In genomic region chr21:20404915-20405314, GRCh38 we compare ENCODE assay signal across 23 cellular contexts.
DNase-seq lines count a peak whose midpoint lies in the region; ATAC-seq, FAIRE-seq and TF ChIP-seq lines count a peak whose summit lies in the region.
"Had no signal": no experiment of that assay in that cellular context is flagged by ENCODE, and none has a peak within 500 bp of the region (broad histone marks: within the 10 kb centered on the region; RNA-seq: fewer than 3 reads in every experiment).

No MANE protein-coding gene starts in this region.

- H3K9me3 ChIP-seq in K562 (replicated peaks; ENCODE audit: control insufficient read depth, insufficient read depth, low read depth, low read length) (no peaks in the 10 kb centered on the region; the same call in 1 of the 2 replicates), neural cell (ENCODE audit: low read length) (no peaks in the 10 kb centered on the region)
- H3K9me3 ChIP-seq: SJSA1 had no signal

- no peak overlapping the region for H3K4me3 Mint-ChIP-seq in GM23338
- H3K4me3 Mint-ChIP-seq: CD8-positive, alpha-beta memory T cell had no signal

- H2AFZ ChIP-seq in GM23338: peak overlapping the region; percentile 24; the same call in 1 of the 2 replicates
- H2AFZ ChIP-seq in K562 (ENCODE audit: low read depth, low read length): no peak overlapping the region
- H2AFZ ChIP-seq in neural cell (ENCODE audit: low read depth, low read length): no peak overlapping the region

- H3K27me3 ChIP-seq in GM23338 (ENCODE audit: insufficient read depth): no peaks in the 10 kb centered on the region
- H3K27me3 ChIP-seq in K562 (ENCODE audit: control insufficient read depth in 2 of 2, insufficient read depth in 2 of 2, low read length in 2 of 2): no peaks in the 10 kb centered on the region
- no peaks in the 10 kb centered on the region for H3K27me3 ChIP-seq in neural cell (ENCODE audit: insufficient read depth, low read depth, low read length)
- H3K27me3 ChIP-seq: SJSA1 had no signal

- intact Hi-C loops in K562 (cut with micrococcal nuclease): no loop called here
- intact Hi-C loops in left colon (cut with DNase I, micrococcal nuclease): no loop called here

- no peaks in the 10 kb centered on the region for H3K9me1 ChIP-seq in K562 (ENCODE audit: control insufficient read depth, insufficient read depth, low read length)

- peaks cover 10% of the 10 kb centered on the region for H3K9me3 Mint-ChIP-seq in GM23338

- H3K4me2 ChIP-seq in GM23338 (no peak overlapping the region), K562 (ENCODE audit: insufficient read depth, low read length) (no peak overlapping the region), neural cell (ENCODE audit: low read length) (no peak overlapping the region)

- H3K36me3 Mint-ChIP-seq in GM23338 (ENCODE audit: low read depth): peaks cover 27% of the 10 kb centered on the region
- H3K36me3 Mint-ChIP-seq: CD8-positive, alpha-beta memory T cell had no signal

- in situ Hi-C loops in K562 (cut with MboI): no loop called here

- FAIRE-seq in K562 (lab: Jason Lieb, UNC): no peak
- FAIRE-seq: G401.6, GM12892 had no signal

- POLR2A ChIA-PET in K562 (lab: Yijun Ruan, JAX): no interaction called here

- CTCF ChIA-PET in K562 (lab: Yijun Ruan, JAX; ENCODE audit: low intra/inter-chr PET ratio): no interaction called here

- no peak overlapping the region for H3K4me3 ChIP-seq in GM23338
- H3K4me3 ChIP-seq in K562: no peak overlapping the region
- H3K4me3 ChIP-seq in neural cell (ENCODE audit: low read length): no peak overlapping the region
- H3K4me3 ChIP-seq: SJSA1 had no signal

- H3K9ac ChIP-seq in K562 (ENCODE audit: insufficient read depth in 1 of 2, low read depth in 2 of 2, low read length in 2 of 2) (no peak overlapping the region), neural cell (ENCODE audit: low read length) (no peak overlapping the region)

- H3K9me2 ChIP-seq in GM23338 (ENCODE audit: insufficient read depth): peaks cover 7% of the 10 kb centered on the region; the same call in 1 of the 2 replicates
- H3K9me2 ChIP-seq in neural cell (ENCODE audit: insufficient read depth, low read length): no peaks in the 10 kb centered on the region

- H3K4me1 ChIP-seq in GM23338 (ENCODE audit: insufficient read depth) (peaks cover 4% of the 10 kb centered on the region; the same call in 1 of the 2 replicates), K562 (replicated peaks in 1 of 2; ENCODE audit: control insufficient read depth in 2 of 2, insufficient read depth in 2 of 2, low read length in 2 of 2) (no peaks in the 10 kb centered on the region)
- H3K4me1 ChIP-seq: SJSA1 had no signal

- peaks cover 9% of the 10 kb centered on the region for H3K4me1 Mint-ChIP-seq in GM23338
- H3K4me1 Mint-ChIP-seq: CD8-positive, alpha-beta memory T cell had no signal

- H3K27ac ChIP-seq in GM23338 (ENCODE audit: low read depth) (no peak overlapping the region), K562 (ENCODE audit: extremely low read depth, low read depth, low read length) (no peak overlapping the region), neural cell (ENCODE audit: low read length) (no peak overlapping the region)
- H3K27ac ChIP-seq: C4-2B, SJSA1 had no signal

- H3K36me3 ChIP-seq in GM23338 (ENCODE audit: insufficient read depth): no peaks in the 10 kb centered on the region
- no peaks in the 10 kb centered on the region for H3K36me3 ChIP-seq in K562 (ENCODE audit: control insufficient read depth, insufficient read depth, low read length)
- H3K36me3 ChIP-seq in neural cell (ENCODE audit: insufficient read depth, low read length): no peaks in the 10 kb centered on the region
- H3K36me3 ChIP-seq: SJSA1 had no signal

- no peaks in the 10 kb centered on the region for H3K79me2 ChIP-seq in GM23338 (replicated peaks; ENCODE audit: insufficient read depth)
- no peaks in the 10 kb centered on the region for H3K79me2 ChIP-seq in K562 (ENCODE audit: control insufficient read depth, insufficient read depth, low read length)
- H3K79me2 ChIP-seq in neural cell (replicated peaks; ENCODE audit: insufficient read depth, low read length): no peaks in the 10 kb centered on the region

- WGBS in K562 (ENCODE audit: insufficient coverage, low coverage, missing lambda C conversion rate): 7% methylated on average over 6 of the region's 6 CpGs

- TF ChIP-seq EP300 in K562 (IDR thresholded peaks at IDR 0.05; ENCODE audit: low read length) (no peak), neural cell (conservative IDR thresholded peaks at IDR 0.05; ENCODE audit: poor library complexity, severe bottlenecking) (peak; percentile 57)

- TF ChIP-seq POLR2A in K562 (conservative IDR thresholded peaks at IDR 0.05): no peak

- H3K27ac Mint-ChIP-seq in GM23338: no peak overlapping the region
- H3K27ac Mint-ChIP-seq: CD8-positive, alpha-beta memory T cell had no signal

- H3K27me3 Mint-ChIP-seq in GM23338 (ENCODE audit: insufficient read depth, low read depth, poor library complexity): peaks cover 4% of the 10 kb centered on the region
- H3K27me3 Mint-ChIP-seq: CD8-positive, alpha-beta memory T cell had no signal

- H4K20me1 ChIP-seq in GM23338 (replicated peaks; ENCODE audit: insufficient read depth) (no peaks in the 10 kb centered on the region), K562 (replicated peaks; ENCODE audit: control insufficient read depth, insufficient read depth, low read length) (no peaks in the 10 kb centered on the region), neural cell (ENCODE audit: insufficient read depth) (no peaks in the 10 kb centered on the region)

- DNase-seq in GM23338 (ENCODE audit: low spot score): peak; percentile 14
- peak; percentile 53 for DNase-seq in NCI-H146 treated with DMSO at 0.1 percent for 48 hours (lab: John Stamatoyannopoulos, UW; ENCODE audit: unreplicated experiment)
- DNase-seq in K562 (ENCODE audit: extremely low read depth in 1 of 4, low spot score in 3 of 4): peak in 2 of 4 experiments; percentile 20 to 21
- no peak for DNase-seq in left colon
- no peak for DNase-seq in H4 (ENCODE audit: low spot score)
- DNase-seq: Calu3; CD8-positive, alpha-beta memory T cell; DMS153; GOT3; NCI-H1092 treated with DMSO at 0.1 percent for 48 hours; NCI-H1436 treated with DMSO at 0.1 percent for 48 hours; NCI-H2029 treated with DMSO at 0.1 percent for 48 hours; NCI-H226; NCI-H510A treated with DMSO at 0.1 percent for 48 hours; NCI-H774; OCI-M1 had no signal

- TF ChIP-seq CTCF in GM23338 (conservative IDR thresholded peaks at IDR 0.05; ENCODE audit: low read depth in 2 of 2) (0 out of 4 replicates have a peak, but pooled peaks of 1 of the 2 experiments have one; percentile 9), K562 (IDR thresholded peaks at IDR 0.05 in 2 of 3, conservative IDR thresholded peaks at IDR 0.05 in 1 of 3; ENCODE audit: insufficient read depth in 2 of 3, low read depth in 1 of 3, low read length in 3 of 3) (peak in 2 of 3 experiments; percentile 33 to 81; a peak in 4 of 6 replicates), neural cell (IDR thresholded peaks at IDR 0.05; ENCODE audit: poor library complexity, severe bottlenecking) (no peak)

- BruUV-seq in K562 (replicated peaks; lab: Mats Ljungman, UMichigan): no TSS peak

- ATAC-seq in GM23338 (peak; percentile 49; the same call in 2 of the 3 replicates), K562 (peak; percentile 89), HG03460 (IDR thresholded peaks at IDR 0.05; ENCODE audit: unreplicated experiment) (no peak), left colon (no peak)
- ATAC-seq: Right ventricle myocardium inferior had no signal

- TF ChIP-seq RAD21 in K562 (CRISPR knock-in tag; conservative IDR thresholded peaks at IDR 0.05 in 1 of 2, IDR thresholded peaks at IDR 0.05 in 1 of 2) (peak in 1 of 2 experiments; percentile 46; a peak in 2 of 4 replicates), neural cell (conservative IDR thresholded peaks at IDR 0.05) (no peak)

- H3F3A ChIP-seq in GM23338 (replicated peaks; ENCODE audit: low read depth) (no peaks in the 10 kb centered on the region), neural cell (ENCODE audit: insufficient read depth, low read length, poor library complexity, severe bottlenecking) (no peaks in the 10 kb centered on the region)

TF ChIP-seq in GM23338, 12 proteins besides CTCF, POLR2A, EP300 and RAD21 (continues in another document):
- TF ChIP-seq ZNF331 (CRISPR knock-in tag; IDR thresholded peaks at IDR 0.05; ENCODE audit: low read depth) (no peak), JUNB (IDR thresholded peaks at IDR 0.05; ENCODE audit: unreplicated experiment) (no peak), EZH2 (IDR thresholded peaks at IDR 0.05; ENCODE audit: low read depth, unreplicated experiment) (no peak)

TF ChIP-seq in K562, 482 proteins besides CTCF, POLR2A, EP300 and RAD21 (continues in another document):
- no peak for TF ChIP-seq MCM7 (IDR thresholded peaks at IDR 0.05)
- TF ChIP-seq, protein P1, sequence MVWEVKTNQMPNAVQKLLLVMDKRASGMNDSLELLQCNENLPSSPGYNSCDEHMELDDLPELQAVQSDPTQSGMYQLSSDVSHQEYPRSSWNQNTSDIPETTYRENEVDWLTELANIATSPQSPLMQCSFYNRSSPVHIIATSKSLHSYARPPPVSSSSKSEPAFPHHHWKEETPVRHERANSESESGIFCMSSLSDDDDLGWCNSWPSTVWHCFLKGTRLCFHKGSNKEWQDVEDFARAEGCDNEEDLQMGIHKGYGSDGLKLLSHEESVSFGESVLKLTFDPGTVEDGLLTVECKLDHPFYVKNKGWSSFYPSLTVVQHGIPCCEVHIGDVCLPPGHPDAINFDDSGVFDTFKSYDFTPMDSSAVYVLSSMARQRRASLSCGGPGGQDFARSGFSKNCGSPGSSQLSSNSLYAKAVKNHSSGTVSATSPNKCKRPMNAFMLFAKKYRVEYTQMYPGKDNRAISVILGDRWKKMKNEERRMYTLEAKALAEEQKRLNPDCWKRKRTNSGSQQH (CRISPR knock-in tag; IDR thresholded peaks at IDR 0.05): no peak
- TF ChIP-seq TOE1 (IDR thresholded peaks at IDR 0.05; ENCODE audit: borderline replicate concordance): no peak
- TF ChIP-seq TOE1 (CRISPR knock-in tag; IDR thresholded peaks at IDR 0.05; ENCODE audit: borderline replicate concordance, low read depth): no peak

TF ChIP-seq in neural cell, 6 proteins besides CTCF, POLR2A, EP300 and RAD21 (continues in another document):
- TF ChIP-seq SMC3 (conservative IDR thresholded peaks at IDR 0.05; ENCODE audit: poor library complexity) (no peak), MXI1 (conservative IDR thresholded peaks at IDR 0.05; ENCODE audit: poor library complexity, severe bottlenecking) (no peak), EZH2 (IDR thresholded peaks at IDR 0.05; ENCODE audit: borderline replicate concordance, insufficient read depth, low read length, poor library complexity, severe bottlenecking) (no peak)

Comparison
In these comparisons a context has a peak if more than half of its experiments do, and no peak if none do; other contexts are left out.
1. ATAC-seq: peak in GM23338 (single experiment) and K562 (single experiment); none in HG03460 (single experiment) and left colon (single experiment).
2. DNase-seq: peak in GM23338 (single experiment) and NCI-H146 treated with DMSO at 0.1 percent for 48 hours (single experiment); none in left colon (0 of 2) and H4 (single experiment).